ENCODE assay signal across 15 cellular contexts in the genomic region with DNA sequence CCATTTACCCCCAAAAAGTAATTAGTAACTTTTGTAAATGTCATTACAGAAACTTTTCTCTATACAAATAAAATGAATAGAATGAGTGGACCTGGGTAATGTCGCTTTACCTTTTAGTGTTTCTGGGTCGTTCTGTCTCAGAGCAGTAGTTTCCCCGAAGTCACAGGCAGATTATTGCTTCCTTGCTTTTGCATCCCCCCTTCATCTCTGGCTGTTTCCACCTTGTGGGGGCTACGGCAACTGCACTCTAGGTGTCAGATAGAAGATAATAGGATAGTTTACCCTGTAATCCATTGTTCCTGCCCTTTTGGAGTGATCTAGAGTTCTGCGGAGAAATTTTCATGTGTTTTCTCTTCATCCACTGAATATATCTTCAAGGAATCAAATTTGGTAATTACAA.
DNase-seq lines count a peak whose midpoint lies in the region; ATAC-seq, FAIRE-seq and TF ChIP-seq lines count a peak whose summit lies in the region.
"Had no signal": no experiment of that assay in that cellular context is flagged by ENCODE, and none has a peak within 500 bp of the region (broad histone marks: within the 10 kb centered on the region; RNA-seq: fewer than 3 reads in every experiment).

No MANE protein-coding gene starts in this region.

- BruUV-seq in HepG2 (replicated peaks; lab: Mats Ljungman, UMichigan), result no TSS peak

- TF ChIP-seq POLR2A in HepG2 (IDR thresholded peaks at IDR 0.05; ENCODE audit: insufficient read depth in 1 of 2, low read depth in 2 of 2, low read length in 2 of 2) (no peak), right lobe of liver (IDR thresholded peaks at IDR 0.05) (no peak)

- no peak for TF ChIP-seq RAD21 in HepG2 (CRISPR knock-in tag; IDR thresholded peaks at IDR 0.05)

- no peak overlapping the region for H3K9ac ChIP-seq in HepG2 (ENCODE audit: insufficient read depth, low read depth, low read length)

- H3K79me2 ChIP-seq in HepG2 (ENCODE audit: insufficient read depth, low read length), result no peaks in the 10 kb centered on the region

- POLR2A ChIA-PET in HepG2 (lab: Yijun Ruan, JAX), result no interaction called here

- CTCF ChIA-PET in HepG2 (lab: Yijun Ruan, JAX; ENCODE audit: low intra/inter-chr PET ratio, low total read pairs), result no interaction called here

- ATAC-seq in HepG2, result peak; percentile 51; the same call in 2 of the 3 replicates
- ATAC-seq in right lobe of liver, result no peak
- ATAC-seq: activated T-cell treated with anti-CD3 and anti-CD28 coated beads, Interleukin-2, amount 50 U/mL, for 4 hours; heart left ventricle; stimulated activated memory B cell treated with anti-CD40 and anti-IgM and Interleukin-4, amounts not matched to agents 10 μg/mL and 1 μg/mL and 100 μg/mL, for 72 hours had no signal

- no peak overlapping the region for H3K4me2 ChIP-seq in HepG2 (ENCODE audit: low read depth, low read length)

- TF ChIP-seq EP300 in HepG2 (IDR thresholded peaks at IDR 0.05; ENCODE audit: low read depth in 2 of 2, low read length in 2 of 2) (no peak), HepG2 (CRISPR knock-in tag; IDR thresholded peaks at IDR 0.05; ENCODE audit: borderline replicate concordance) (no peak)

- H3K4me3 ChIP-seq in HepG2 (replicated peaks in 1 of 3; ENCODE audit: insufficient read depth in 1 of 3, low read depth in 2 of 3, low read length in 3 of 3) (no peak overlapping the region), right lobe of liver (no peak overlapping the region), fibroblast of villous mesenchyme (ENCODE audit: low read depth, low read length) (no peak overlapping the region)
- H3K4me3 ChIP-seq: heart left ventricle, vagina had no signal

- H3K9me3 ChIP-seq in HepG2 (ENCODE audit: low read length) (no peaks in the 10 kb centered on the region), right lobe of liver (no peaks in the 10 kb centered on the region)
- H3K9me3 ChIP-seq: heart left ventricle, vagina had no signal

- no peaks in the 10 kb centered on the region for H3K4me1 ChIP-seq in HepG2 (ENCODE audit: insufficient read depth, low read length)
- no peaks in the 10 kb centered on the region for H3K4me1 ChIP-seq in right lobe of liver

- H4K20me1 ChIP-seq in HepG2 (ENCODE audit: insufficient read depth, low read length), result no peaks in the 10 kb centered on the region

- no peak for FAIRE-seq in HepG2 (lab: Jason Lieb, UNC)

- WGBS in HepG2 (ENCODE audit: low lambda C conversion rate), result 0% methylated on average over 5 of the region's 5 CpGs
- 32% methylated on average over 5 of the region's 5 CpGs for WGBS in right lobe of liver (ENCODE audit: insufficient coverage, low coverage, low lambda C conversion rate, missing lambda C conversion rate)

- DNase-seq in HepG2 (ENCODE audit: low spot score), result no peak
- no peak for DNase-seq in right lobe of liver
- peak; percentile 30 for DNase-seq in SK-N-DZ (ENCODE audit: low spot score)
- DNase-seq in fibroblast of villous mesenchyme (ENCODE audit: low read depth), result no peak
- no peak for DNase-seq in A172 (ENCODE audit: low spot score)
- no peak for DNase-seq in GM20000 (ENCODE audit: low spot score)
- DNase-seq in SHP77 (lab: John Stamatoyannopoulos, UW), result no peak
- no peak for DNase-seq in NCI-H146 (lab: John Stamatoyannopoulos, UW)
- DNase-seq: activated T-cell treated with anti-CD3 and anti-CD28 coated beads, Interleukin-2, amount 50 U/mL, for 4 hours; heart left ventricle; NCI-H510A treated with DMSO at 0.1 percent for 48 hours; Right ventricle myocardium superior; stimulated activated CD4-positive, alpha-beta T cell treated with anti-CD3 and anti-CD28 coated beads, Interleukin-2, amount 100 ng/mL, for 24 hours had no signal

- no peaks in the 10 kb centered on the region for H3K27me3 ChIP-seq in HepG2 (ENCODE audit: control insufficient read depth in 1 of 2, insufficient read depth in 2 of 2, low read length in 2 of 2)
- no peaks in the 10 kb centered on the region for H3K27me3 ChIP-seq in right lobe of liver
- H3K27me3 ChIP-seq: heart left ventricle, vagina had no signal

- in situ Hi-C loops in HepG2 (cut with HindIII; ENCODE audit: extremely low pct_ligation_motif_present, low pct_unique_long_range_greater_than_20kb), result no loop called here

- intact Hi-C loops in HepG2 (cut with micrococcal nuclease; ENCODE audit: unreplicated experiment) (no loop called here), right lobe of liver (cut with DNase I) (no loop called here)

- H3K36me3 ChIP-seq in HepG2 (replicated peaks in 1 of 2; ENCODE audit: control insufficient read depth in 1 of 2, insufficient read depth in 2 of 2, low read length in 2 of 2) (no peaks in the 10 kb centered on the region), right lobe of liver (no peaks in the 10 kb centered on the region)
- H3K36me3 ChIP-seq: heart left ventricle, vagina had no signal

- H2AFZ ChIP-seq in HepG2 (ENCODE audit: low read length), result no peak overlapping the region

- TF ChIP-seq CTCF in HepG2 (CRISPR knock-in tag; IDR thresholded peaks at IDR 0.05) (no peak), right lobe of liver (IDR thresholded peaks at IDR 0.05) (no peak), fibroblast of villous mesenchyme (IDR thresholded peaks at IDR 0.05; ENCODE audit: insufficient read depth, low read depth, low read length) (peak; percentile 27), GM20000 (IDR thresholded peaks at IDR 0.05; ENCODE audit: extremely low read depth, missing control alignments) (no peak)

- no peak overlapping the region for H3K27ac ChIP-seq in HepG2 (ENCODE audit: extremely low read length, insufficient read depth, low read length)
- H3K27ac ChIP-seq in right lobe of liver, result no peak overlapping the region
- H3K27ac ChIP-seq: heart left ventricle, vagina had no signal

TF ChIP-seq in HepG2, 621 proteins besides CTCF, POLR2A, EP300 and RAD21 (continues in another document):
- TF ChIP-seq, protein P1, sequence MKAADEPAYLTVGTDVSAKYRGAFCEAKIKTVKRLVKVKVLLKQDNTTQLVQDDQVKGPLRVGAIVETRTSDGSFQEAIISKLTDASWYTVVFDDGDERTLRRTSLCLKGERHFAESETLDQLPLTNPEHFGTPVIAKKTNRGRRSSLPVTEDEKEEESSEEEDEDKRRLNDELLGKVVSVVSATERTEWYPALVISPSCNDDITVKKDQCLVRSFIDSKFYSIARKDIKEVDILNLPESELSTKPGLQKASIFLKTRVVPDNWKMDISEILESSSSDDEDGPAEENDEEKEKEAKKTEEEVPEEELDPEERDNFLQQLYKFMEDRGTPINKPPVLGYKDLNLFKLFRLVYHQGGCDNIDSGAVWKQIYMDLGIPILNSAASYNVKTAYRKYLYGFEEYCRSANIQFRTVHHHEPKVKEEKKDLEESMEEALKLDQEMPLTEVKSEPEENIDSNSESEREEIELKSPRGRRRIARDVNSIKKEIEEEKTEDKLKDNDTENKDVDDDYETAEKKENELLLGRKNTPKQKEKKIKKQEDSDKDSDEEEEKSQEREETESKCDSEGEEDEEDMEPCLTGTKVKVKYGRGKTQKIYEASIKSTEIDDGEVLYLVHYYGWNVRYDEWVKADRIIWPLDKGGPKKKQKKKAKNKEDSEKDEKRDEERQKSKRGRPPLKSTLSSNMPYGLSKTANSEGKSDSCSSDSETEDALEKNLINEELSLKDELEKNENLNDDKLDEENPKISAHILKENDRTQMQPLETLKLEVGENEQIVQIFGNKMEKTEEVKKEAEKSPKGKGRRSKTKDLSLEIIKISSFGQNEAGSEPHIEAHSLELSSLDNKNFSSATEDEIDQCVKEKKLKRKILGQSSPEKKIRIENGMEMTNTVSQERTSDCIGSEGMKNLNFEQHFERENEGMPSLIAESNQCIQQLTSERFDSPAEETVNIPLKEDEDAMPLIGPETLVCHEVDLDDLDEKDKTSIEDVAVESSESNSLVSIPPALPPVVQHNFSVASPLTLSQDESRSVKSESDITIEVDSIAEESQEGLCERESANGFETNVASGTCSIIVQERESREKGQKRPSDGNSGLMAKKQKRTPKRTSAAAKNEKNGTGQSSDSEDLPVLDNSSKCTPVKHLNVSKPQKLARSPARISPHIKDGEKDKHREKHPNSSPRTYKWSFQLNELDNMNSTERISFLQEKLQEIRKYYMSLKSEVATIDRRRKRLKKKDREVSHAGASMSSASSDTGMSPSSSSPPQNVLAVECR (CRISPR knock-in tag; IDR thresholded peaks at IDR 0.05; ENCODE audit: borderline replicate concordance), result no peak
- TF ChIP-seq IKZF4 (CRISPR knock-in tag; IDR thresholded peaks at IDR 0.05; ENCODE audit: borderline replicate concordance, low read depth, not compliant biosample characterization), result no peak
- no peak for TF ChIP-seq HNRNPL (IDR thresholded peaks at IDR 0.05; ENCODE audit: low read depth, low read length)
- TF ChIP-seq, protein P2, sequence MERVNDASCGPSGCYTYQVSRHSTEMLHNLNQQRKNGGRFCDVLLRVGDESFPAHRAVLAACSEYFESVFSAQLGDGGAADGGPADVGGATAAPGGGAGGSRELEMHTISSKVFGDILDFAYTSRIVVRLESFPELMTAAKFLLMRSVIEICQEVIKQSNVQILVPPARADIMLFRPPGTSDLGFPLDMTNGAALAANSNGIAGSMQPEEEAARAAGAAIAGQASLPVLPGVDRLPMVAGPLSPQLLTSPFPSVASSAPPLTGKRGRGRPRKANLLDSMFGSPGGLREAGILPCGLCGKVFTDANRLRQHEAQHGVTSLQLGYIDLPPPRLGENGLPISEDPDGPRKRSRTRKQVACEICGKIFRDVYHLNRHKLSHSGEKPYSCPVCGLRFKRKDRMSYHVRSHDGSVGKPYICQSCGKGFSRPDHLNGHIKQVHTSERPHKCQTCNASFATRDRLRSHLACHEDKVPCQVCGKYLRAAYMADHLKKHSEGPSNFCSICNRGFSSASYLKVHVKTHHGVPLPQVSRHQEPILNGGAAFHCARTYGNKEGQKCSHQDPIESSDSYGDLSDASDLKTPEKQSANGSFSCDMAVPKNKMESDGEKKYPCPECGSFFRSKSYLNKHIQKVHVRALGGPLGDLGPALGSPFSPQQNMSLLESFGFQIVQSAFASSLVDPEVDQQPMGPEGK (CRISPR knock-in tag; IDR thresholded peaks at IDR 0.05), result no peak
- TF ChIP-seq, protein P3, sequence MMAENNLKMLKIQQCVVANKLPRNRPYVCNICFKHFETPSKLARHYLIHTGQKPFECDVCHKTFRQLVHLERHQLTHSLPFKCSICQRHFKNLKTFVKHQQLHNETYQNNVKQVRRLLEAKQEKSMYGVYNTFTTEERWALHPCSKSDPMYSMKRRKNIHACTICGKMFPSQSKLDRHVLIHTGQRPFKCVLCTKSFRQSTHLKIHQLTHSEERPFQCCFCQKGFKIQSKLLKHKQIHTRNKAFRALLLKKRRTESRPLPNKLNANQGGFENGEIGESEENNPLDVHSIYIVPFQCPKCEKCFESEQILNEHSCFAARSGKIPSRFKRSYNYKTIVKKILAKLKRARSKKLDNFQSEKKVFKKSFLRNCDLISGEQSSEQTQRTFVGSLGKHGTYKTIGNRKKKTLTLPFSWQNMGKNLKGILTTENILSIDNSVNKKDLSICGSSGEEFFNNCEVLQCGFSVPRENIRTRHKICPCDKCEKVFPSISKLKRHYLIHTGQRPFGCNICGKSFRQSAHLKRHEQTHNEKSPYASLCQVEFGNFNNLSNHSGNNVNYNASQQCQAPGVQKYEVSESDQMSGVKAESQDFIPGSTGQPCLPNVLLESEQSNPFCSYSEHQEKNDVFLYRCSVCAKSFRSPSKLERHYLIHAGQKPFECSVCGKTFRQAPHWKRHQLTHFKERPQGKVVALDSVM (CRISPR knock-in tag; IDR thresholded peaks at IDR 0.05), result no peak
